Comparison of ENCODE assay signal across 8 cellular contexts in the genomic region with DNA sequence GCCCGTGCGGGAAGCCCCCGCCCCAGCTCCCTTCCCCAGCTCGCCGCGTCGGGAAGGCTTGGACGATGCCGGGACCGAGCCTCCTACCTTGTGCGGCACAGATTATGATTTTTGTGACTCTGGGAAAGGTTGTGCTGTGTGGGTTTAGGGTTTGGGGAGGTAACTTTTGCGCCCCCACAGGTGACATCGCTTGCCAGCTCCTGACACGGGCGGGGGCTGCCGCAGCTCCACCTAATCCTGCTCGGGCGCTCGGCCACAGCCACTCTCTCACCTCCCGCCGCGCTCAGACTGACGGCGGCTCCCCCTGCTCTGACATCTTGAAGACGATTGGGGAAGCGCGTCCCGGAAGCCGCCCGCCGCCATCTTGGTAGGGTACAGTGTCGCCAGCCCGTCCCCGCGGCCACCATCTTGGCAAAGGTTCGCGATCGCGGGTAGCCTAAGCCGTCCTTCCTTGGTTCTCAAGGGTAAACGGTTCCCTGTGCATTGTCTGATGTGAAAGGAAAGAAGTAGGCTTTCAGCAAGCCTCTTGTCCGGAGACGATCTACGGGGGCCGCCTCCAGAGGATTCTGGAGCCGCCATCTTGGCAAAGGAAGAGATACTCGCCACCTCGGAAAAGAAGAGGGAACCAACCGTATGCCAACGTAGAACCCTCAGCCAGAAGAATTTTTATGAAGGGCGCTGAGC. TPM values are rescaled to one million over a fixed set of nuclear protein-coding genes. Genes with fewer than 3 reads are reported as not detected.
DNase-seq lines count a peak whose midpoint lies in the region; ATAC-seq lines count a peak whose summit lies in the region.

No MANE protein-coding gene starts in this region.

- no peaks in the 10 kb centered on the region; the same call in 1 of the 2 replicates for H3K4me1 ChIP-seq in SJCRH30

- H3K36me3 ChIP-seq in SJCRH30 = no peaks in the 10 kb centered on the region; the same call in 1 of the 2 replicates

- no peaks in the 10 kb centered on the region for H3K27me3 ChIP-seq in SJCRH30

- H3K9me3 ChIP-seq in SJCRH30 (replicated peaks) = no peaks in the 10 kb centered on the region

- DNase-seq in DMS53 (lab: John Stamatoyannopoulos, UW) (peak; percentile 93), LHCN-M2 (ENCODE audit: low read depth) (peak; percentile 79), SJCRH30 (peak; percentile 83 to 89), germinal center (ENCODE audit: low spot score) (peak; percentile 73), occipital lobe (lab: John Stamatoyannopoulos, UW) (peak; percentile 81)
- DNase-seq in activated naive CD4-positive, alpha-beta T cell treated with Interleukin-2 at 50 U/mL for 16 hours = peak; percentile 89

- H3K27ac ChIP-seq in SJCRH30 (peak overlapping the region; percentile 97), temporal lobe (ENCODE audit: low read depth, low read length) (peak overlapping the region; percentile 94)

- H3K4me3 ChIP-seq in SJCRH30 = peak overlapping the region; percentile 77

- ATAC-seq in GM21737 (IDR thresholded peaks at IDR 0.05; ENCODE audit: unreplicated experiment) = peak; percentile 30

RNA-seq across cellular contexts. Expression of a gene that starts 1.7 kb away (rescaled TPM):
- total RNA-seq in LHCN-M2 (2014; rRNA removed) = 46.7 and 47.1 TPM in 2 replicates
- polyA plus RNA-seq in LHCN-M2 (2012) = 12.0 TPM
- total RNA-seq in SJCRH30 (2014; rRNA removed; shearing (Covaris generic)) = 27.9 and 31.9 TPM in 2 replicates
- total RNA-seq in occipital lobe = 27.1 TPM
- total RNA-seq in temporal lobe = 11.1 TPM

Comparison
In these comparisons a context has a peak if more than half of its experiments do, and no peak if none do; other contexts are left out.
1. Peak in every context shown above with its lines: DNase-seq, ATAC-seq, H3K4me3 ChIP-seq and H3K27ac ChIP-seq.